7 cellular contexts compared by ENCODE assay signal in genomic region chr7:65616111-65616510, GRCh38.
DNase-seq lines count a peak whose midpoint lies in the region; ATAC-seq, FAIRE-seq and TF ChIP-seq lines count a peak whose summit lies in the region.
"Not testable (repeated sequence)": the region's sequence is repeated elsewhere in the genome, so short reads cannot be mapped to it uniquely, and the experiment has no call there.

No MANE protein-coding gene starts in this region.

- not testable (repeated sequence) for H3F3A ChIP-seq in MM.1S (ENCODE audit: insufficient read depth, low read length)

- H3K9ac ChIP-seq in MM.1S (ENCODE audit: low read length): not testable (repeated sequence)

- 0 out of 2 replicates have a peak, but pooled peaks cover 11% of the 10 kb centered on the region for H3K4me1 ChIP-seq in MM.1S (ENCODE audit: low read length)

- not testable (repeated sequence) for H3K27ac ChIP-seq in MM.1S (ENCODE audit: low read length)

- not testable (repeated sequence) for H3K4me3 ChIP-seq in MM.1S (ENCODE audit: low read length)

- not testable (repeated sequence) for H3K9me2 ChIP-seq in MM.1S (replicated peaks; ENCODE audit: insufficient read depth, low read length)

- FAIRE-seq in GM12891 (lab: Jason Lieb, UNC): peak; percentile 59

- not testable (repeated sequence) for H3K27me3 ChIP-seq in MM.1S (replicated peaks; ENCODE audit: insufficient read depth, low read length)

- not testable (repeated sequence) for H3K79me2 ChIP-seq in MM.1S (ENCODE audit: low read length)

- peak overlapping the region; percentile 27; the same call in 1 of the 2 replicates for H3K4me2 ChIP-seq in MM.1S (ENCODE audit: low read depth, low read length)

- H3K9me3 ChIP-seq in MM.1S (replicated peaks; ENCODE audit: insufficient read depth, low read length): not testable (repeated sequence)

- not testable (repeated sequence) for DNase-seq in GM12891 (ENCODE audit: insufficient read length, low spot score)
- DNase-seq in MM.1S (peak; percentile 7), globus pallidus (ENCODE audit: low spot score) (peak; percentile 5), pons (ENCODE audit: low spot score) (peak; percentile 26)

- H2AFZ ChIP-seq in MM.1S (ENCODE audit: low read length): not testable (repeated sequence)

- ATAC-seq in GM18858 (IDR thresholded peaks at IDR 0.05; ENCODE audit: unreplicated experiment): peak; percentile 44
- peak; percentile 53 for ATAC-seq in GM19468 (IDR thresholded peaks at IDR 0.05; ENCODE audit: extremely low read depth, unreplicated experiment)
- ATAC-seq in HG03280 (IDR thresholded peaks at IDR 0.05; ENCODE audit: unreplicated experiment): peak; percentile 63

- H4K20me1 ChIP-seq in MM.1S (ENCODE audit: insufficient read depth, low read length): not testable (repeated sequence)

- not testable (repeated sequence) for TF ChIP-seq POLR2A in GM12891 (IDR thresholded peaks at IDR 0.05; ENCODE audit: low read depth, low read length)

- not testable (repeated sequence) for TF ChIP-seq CTCF in MM.1S (IDR thresholded peaks at IDR 0.05; ENCODE audit: low read length)

- not testable (repeated sequence) for H3K36me3 ChIP-seq in MM.1S (replicated peaks; ENCODE audit: insufficient read depth, low read length)
